36 cellular contexts compared by ENCODE assay signal in the genomic region with DNA sequence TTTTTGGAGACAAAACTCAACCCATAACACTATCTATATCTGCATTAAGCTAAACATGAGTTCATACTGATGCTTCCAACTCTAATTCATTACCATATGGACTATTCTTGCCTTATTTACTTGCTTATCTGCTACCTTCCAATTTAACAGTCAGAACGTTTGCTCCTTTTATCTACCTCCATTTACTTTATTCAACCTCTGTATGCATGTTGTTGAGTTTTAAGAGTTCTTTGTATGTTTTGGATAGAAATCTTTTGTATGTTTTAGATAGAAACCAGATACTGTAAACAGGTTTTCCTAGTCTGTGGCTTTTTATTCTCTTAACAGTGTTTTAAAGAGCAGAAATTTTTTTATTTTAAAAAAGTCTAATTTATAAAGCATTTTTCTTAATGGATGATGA.
"Had no signal": no experiment of that assay in that cellular context is flagged by ENCODE, and none has a peak within 500 bp of the region (broad histone marks: within the 10 kb centered on the region; RNA-seq: fewer than 3 reads in every experiment).

No MANE protein-coding gene starts in this region.

- H3K27me3 ChIP-seq: MG63 had no signal

- H3K4me3 ChIP-seq: MG63 had no signal

- DNase-seq: Karpas-422, Kasumi-1, MG63, MM.1S, MV-4-11, NCI-H1048, NCI-H1092, NCI-H1092 treated with DMSO at 0.1 percent for 48 hours, NCI-H1105, NCI-H1105 treated with DMSO at 0.1 percent for 48 hours, NCI-H1417, NCI-H1417 treated with DMSO at 0.1 percent for 48 hours, NCI-H1436, NCI-H1436 treated with DMSO at 0.1 percent for 48 hours, NCI-H146, NCI-H1694, NCI-H1694 treated with DMSO at 0.1 percent for 48 hours, NCI-H187, NCI-H187 treated with DMSO at 0.1 percent for 48 hours, NCI-H1930, NCI-H2029, NCI-H2029 treated with DMSO at 0.1 percent for 48 hours, NCI-H2081, NCI-H2081 treated with DMSO at 0.1 percent for 48 hours, NCI-H2107, NCI-H2171, NCI-H2171 treated with DMSO at 0.1 percent for 48 hours, NCI-H2227 treated with DMSO at 0.1 percent for 48 hours, NCI-H226, NCI-H345, NCI-H446, NCI-H446 treated with DMSO at 0.1 percent for 48 hours, NCI-H510A, NCI-H510A treated with DMSO at 0.1 percent for 48 hours, NCI-H524, NCI-H524 treated with DMSO at 0.1 percent for 48 hours had no signal

- H3K9me3 ChIP-seq: MG63 had no signal

- H3K36me3 ChIP-seq: MG63 had no signal
